28 cellular contexts compared by ENCODE assay signal in genomic region chr7:32102432-32102851, GRCh38. TPM values are rescaled to one million over a fixed set of nuclear protein-coding genes. Genes with fewer than 3 reads are reported as not detected.
DNase-seq lines count a peak whose midpoint lies in the region; FAIRE-seq and TF ChIP-seq lines count a peak whose summit lies in the region.
"Had no signal": no experiment of that assay in that cellular context is flagged by ENCODE, and none has a peak within 500 bp of the region (broad histone marks: within the 10 kb centered on the region; RNA-seq: fewer than 3 reads in every experiment).

No MANE protein-coding gene starts in this region.

- H3K4me3 Mint-ChIP-seq in MCF 10A (ENCODE audit: unreplicated experiment): no peak overlapping the region
- H3K4me3 Mint-ChIP-seq: activated B cell treated with CpG ODN at 0.5 μM for 24 hours; activated naive CD8-positive, alpha-beta T cell treated with anti-CD3 and anti-CD28 coated beads for 36 hours; B cell; naive B cell had no signal

- no peak overlapping the region for H3K4me3 ChIP-seq in coronary artery
- H3K4me3 ChIP-seq: upper lobe of left lung had no signal

- peaks cover 4% of the 10 kb centered on the region for H3K36me3 Mint-ChIP-seq in MCF 10A (ENCODE audit: insufficient read depth, unreplicated experiment)
- H3K36me3 Mint-ChIP-seq: activated naive CD8-positive, alpha-beta T cell treated with anti-CD3 and anti-CD28 coated beads for 36 hours; naive B cell had no signal

- TF ChIP-seq CTCF in MCF 10A (IDR thresholded peaks at IDR 0.05; ENCODE audit: unreplicated experiment) (no peak), coronary artery (IDR thresholded peaks at IDR 0.05) (no peak)

- POLR2A ChIA-PET in MCF 10A (lab: Yijun Ruan, JAX): no interaction called here

- no peak overlapping the region for H3K27ac Mint-ChIP-seq in MCF 10A (ENCODE audit: low read depth, unreplicated experiment)
- H3K27ac Mint-ChIP-seq: activated B cell treated with CpG ODN at 0.5 μM for 24 hours; activated naive CD8-positive, alpha-beta T cell treated with anti-CD3 and anti-CD28 coated beads for 36 hours; B cell had no signal

- H3K9me3 Mint-ChIP-seq in MCF 10A (ENCODE audit: unreplicated experiment): no peaks in the 10 kb centered on the region

- CTCF ChIA-PET in MCF 10A (lab: Yijun Ruan, JAX): interaction anchor here (0.7 kb wide), 1 partner anchor 188 kb away, joined by 3 read pairs; no protein-coding TSS in a partner anchor

- H3K27me3 Mint-ChIP-seq in MCF 10A (ENCODE audit: insufficient read depth, unreplicated experiment): no peaks in the 10 kb centered on the region
- H3K27me3 Mint-ChIP-seq: activated B cell treated with CpG ODN at 0.5 μM for 24 hours; activated naive CD8-positive, alpha-beta T cell treated with anti-CD3 and anti-CD28 coated beads for 36 hours; B cell; naive B cell had no signal

- BruUV-seq in MCF 10A (replicated peaks; lab: Mats Ljungman, UMichigan): no TSS peak

- FAIRE-seq in urothelium cell line (lab: Jason Lieb, UNC): peak; percentile 74
- FAIRE-seq: astrocyte, GM12892, RCC 7860, small intestine had no signal

- no peak overlapping the region for H3K27ac ChIP-seq in coronary artery
- H3K27ac ChIP-seq: upper lobe of left lung had no signal

- intact Hi-C loops in MCF 10A (cut with micrococcal nuclease): no loop called here

- DNase-seq in SHP77 (lab: John Stamatoyannopoulos, UW) (peak; percentile 18 to 31), SHP77 treated with DMSO at 0.1 percent for 48 hours (lab: John Stamatoyannopoulos, UW) (no peak), NCI-H345 treated with DMSO at 0.1 percent for 48 hours (lab: John Stamatoyannopoulos, UW; ENCODE audit: unreplicated experiment) (peak; percentile 12), MCF 10A (ENCODE audit: unreplicated experiment) (peak; percentile 42), urothelium cell line (ENCODE audit: low spot score) (peak; percentile 20), COLO829 (ENCODE audit: low spot score) (no peak), DMS 273 (lab: John Stamatoyannopoulos, UW; ENCODE audit: unreplicated experiment) (no peak), coronary artery (ENCODE audit: low spot score) (no peak)
- DNase-seq: 8988T; activated B cell treated with CpG ODN at 0.5 μM for 24 hours; activated CD4-positive, alpha-beta T cell treated with anti-CD3 and anti-CD28 coated beads, Interleukin-2, amount 50 U/mL, for 4 hours; activated CD8-positive, alpha-beta memory T cell treated with anti-CD3 and anti-CD28 coated beads, Interleukin-2, amount 50 U/mL, for 48 hours; activated naive CD8-positive, alpha-beta T cell treated with anti-CD3 and anti-CD28 coated beads for 36 hours; Caco-2; cerebellar nuclear complex; EL; KBM-7; naive B cell; NCI-H1694 treated with DMSO at 0.1 percent for 48 hours; NK-92 treated with Interleukin-12 subunit alpha and Interleukin-12 subunit beta, amount 100 ng/mL, for 24 hours; occipital lobe; small intestine; stimulated activated CD4-positive, alpha-beta T cell treated with anti-CD3 and anti-CD28 coated beads, Interleukin-1b, Interleukin-23, amount 100 ng/mL, for 48 hours; upper lobe of left lung had no signal

- peaks cover 13% of the 10 kb centered on the region for H3K4me1 Mint-ChIP-seq in MCF 10A (ENCODE audit: insufficient read depth, unreplicated experiment)
- H3K4me1 Mint-ChIP-seq: activated B cell treated with CpG ODN at 0.5 μM for 24 hours; activated naive CD8-positive, alpha-beta T cell treated with anti-CD3 and anti-CD28 coated beads for 36 hours; B cell; naive B cell had no signal

RNA-seq across cellular contexts. Expression of gene PDE1C, which starts 32.2 kb away (rescaled TPM):
- total RNA-seq in MCF 10A (2022): 0.14 and 0.27 TPM in 2 replicates
- total RNA-seq: activated B cell treated with CpG ODN at 0.5 μM for 24 hours; activated naive CD8-positive, alpha-beta T cell treated with anti-CD3 and anti-CD28 coated beads for 36 hours; Caco-2 had no signal

Comparison
In these comparisons a context has a peak if more than half of its experiments do, and no peak if none do; other contexts are left out.
1. DNase-seq: peak in SHP77 (2 of 2), NCI-H345 treated with DMSO at 0.1 percent for 48 hours (single experiment), MCF 10A (single experiment) and urothelium cell line (single experiment); none in SHP77 treated with DMSO at 0.1 percent for 48 hours (single experiment), COLO829 (single experiment), DMS 273 (single experiment) and coronary artery (single experiment).